In genomic region chr7:98470131-98470985, GRCh38 we compare ENCODE assay signal across 1 cellular context.
TF ChIP-seq lines count a peak whose summit lies in the region.

No MANE protein-coding gene starts in this region.

TF ChIP-seq in GM23338, 12 proteins besides CTCF, POLR2A, EP300 and RAD21 (continued from another document):
- TF ChIP-seq, protein P1, sequence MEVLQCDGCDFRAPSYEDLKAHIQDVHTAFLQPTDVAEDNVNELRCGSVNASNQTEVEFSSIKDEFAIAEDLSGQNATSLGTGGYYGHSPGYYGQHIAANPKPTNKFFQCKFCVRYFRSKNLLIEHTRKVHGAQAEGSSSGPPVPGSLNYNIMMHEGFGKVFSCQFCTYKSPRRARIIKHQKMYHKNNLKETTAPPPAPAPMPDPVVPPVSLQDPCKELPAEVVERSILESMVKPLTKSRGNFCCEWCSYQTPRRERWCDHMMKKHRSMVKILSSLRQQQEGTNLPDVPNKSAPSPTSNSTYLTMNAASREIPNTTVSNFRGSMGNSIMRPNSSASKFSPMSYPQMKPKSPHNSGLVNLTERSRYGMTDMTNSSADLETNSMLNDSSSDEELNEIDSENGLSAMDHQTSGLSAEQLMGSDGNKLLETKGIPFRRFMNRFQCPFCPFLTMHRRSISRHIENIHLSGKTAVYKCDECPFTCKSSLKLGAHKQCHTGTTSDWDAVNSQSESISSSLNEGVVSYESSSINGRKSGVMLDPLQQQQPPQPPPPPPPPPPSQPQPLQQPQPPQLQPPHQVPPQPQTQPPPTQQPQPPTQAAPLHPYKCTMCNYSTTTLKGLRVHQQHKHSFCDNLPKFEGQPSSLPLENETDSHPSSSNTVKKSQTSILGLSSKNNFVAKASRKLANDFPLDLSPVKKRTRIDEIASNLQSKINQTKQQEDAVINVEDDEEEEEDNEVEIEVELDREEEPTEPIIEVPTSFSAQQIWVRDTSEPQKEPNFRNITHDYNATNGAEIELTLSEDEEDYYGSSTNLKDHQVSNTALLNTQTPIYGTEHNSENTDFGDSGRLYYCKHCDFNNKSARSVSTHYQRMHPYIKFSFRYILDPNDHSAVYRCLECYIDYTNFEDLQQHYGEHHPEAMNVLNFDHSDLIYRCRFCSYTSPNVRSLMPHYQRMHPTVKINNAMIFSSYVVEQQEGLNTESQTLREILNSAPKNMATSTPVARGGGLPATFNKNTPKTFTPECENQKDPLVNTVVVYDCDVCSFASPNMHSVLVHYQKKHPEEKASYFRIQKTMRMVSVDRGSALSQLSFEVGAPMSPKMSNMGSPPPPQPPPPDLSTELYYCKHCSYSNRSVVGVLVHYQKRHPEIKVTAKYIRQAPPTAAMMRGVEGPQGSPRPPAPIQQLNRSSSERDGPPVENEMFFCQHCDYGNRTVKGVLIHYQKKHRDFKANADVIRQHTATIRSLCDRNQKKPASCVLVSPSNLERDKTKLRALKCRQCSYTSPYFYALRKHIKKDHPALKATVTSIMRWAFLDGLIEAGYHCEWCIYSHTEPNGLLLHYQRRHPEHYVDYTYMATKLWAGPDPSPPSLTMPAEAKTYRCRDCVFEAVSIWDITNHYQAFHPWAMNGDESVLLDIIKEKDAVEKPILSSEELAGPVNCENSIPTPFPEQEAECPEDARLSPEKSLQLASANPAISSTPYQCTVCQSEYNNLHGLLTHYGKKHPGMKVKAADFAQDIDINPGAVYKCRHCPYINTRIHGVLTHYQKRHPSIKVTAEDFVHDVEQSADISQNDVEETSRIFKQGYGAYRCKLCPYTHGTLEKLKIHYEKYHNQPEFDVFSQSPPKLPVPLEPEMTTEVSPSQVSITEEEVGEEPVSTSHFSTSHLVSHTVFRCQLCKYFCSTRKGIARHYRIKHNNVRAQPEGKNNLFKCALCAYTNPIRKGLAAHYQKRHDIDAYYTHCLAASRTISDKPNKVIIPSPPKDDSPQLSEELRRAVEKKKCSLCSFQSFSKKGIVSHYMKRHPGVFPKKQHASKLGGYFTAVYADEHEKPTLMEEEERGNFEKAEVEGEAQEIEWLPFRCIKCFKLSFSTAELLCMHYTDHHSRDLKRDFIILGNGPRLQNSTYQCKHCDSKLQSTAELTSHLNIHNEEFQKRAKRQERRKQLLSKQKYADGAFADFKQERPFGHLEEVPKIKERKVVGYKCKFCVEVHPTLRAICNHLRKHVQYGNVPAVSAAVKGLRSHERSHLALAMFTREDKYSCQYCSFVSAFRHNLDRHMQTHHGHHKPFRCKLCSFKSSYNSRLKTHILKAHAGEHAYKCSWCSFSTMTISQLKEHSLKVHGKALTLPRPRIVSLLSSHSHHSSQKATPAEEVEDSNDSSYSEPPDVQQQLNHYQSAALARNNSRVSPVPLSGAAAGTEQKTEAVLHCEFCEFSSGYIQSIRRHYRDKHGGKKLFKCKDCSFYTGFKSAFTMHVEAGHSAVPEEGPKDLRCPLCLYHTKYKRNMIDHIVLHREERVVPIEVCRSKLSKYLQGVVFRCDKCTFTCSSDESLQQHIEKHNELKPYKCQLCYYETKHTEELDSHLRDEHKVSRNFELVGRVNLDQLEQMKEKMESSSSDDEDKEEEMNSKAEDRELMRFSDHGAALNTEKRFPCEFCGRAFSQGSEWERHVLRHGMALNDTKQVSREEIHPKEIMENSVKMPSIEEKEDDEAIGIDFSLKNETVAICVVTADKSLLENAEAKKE (CRISPR knock-in tag; IDR thresholded peaks at IDR 0.05) = no peak
- TF ChIP-seq JUNB (IDR thresholded peaks at IDR 0.05; ENCODE audit: unreplicated experiment) = no peak
